Comparison of ENCODE assay signal across 9 cellular contexts in the genomic region with DNA sequence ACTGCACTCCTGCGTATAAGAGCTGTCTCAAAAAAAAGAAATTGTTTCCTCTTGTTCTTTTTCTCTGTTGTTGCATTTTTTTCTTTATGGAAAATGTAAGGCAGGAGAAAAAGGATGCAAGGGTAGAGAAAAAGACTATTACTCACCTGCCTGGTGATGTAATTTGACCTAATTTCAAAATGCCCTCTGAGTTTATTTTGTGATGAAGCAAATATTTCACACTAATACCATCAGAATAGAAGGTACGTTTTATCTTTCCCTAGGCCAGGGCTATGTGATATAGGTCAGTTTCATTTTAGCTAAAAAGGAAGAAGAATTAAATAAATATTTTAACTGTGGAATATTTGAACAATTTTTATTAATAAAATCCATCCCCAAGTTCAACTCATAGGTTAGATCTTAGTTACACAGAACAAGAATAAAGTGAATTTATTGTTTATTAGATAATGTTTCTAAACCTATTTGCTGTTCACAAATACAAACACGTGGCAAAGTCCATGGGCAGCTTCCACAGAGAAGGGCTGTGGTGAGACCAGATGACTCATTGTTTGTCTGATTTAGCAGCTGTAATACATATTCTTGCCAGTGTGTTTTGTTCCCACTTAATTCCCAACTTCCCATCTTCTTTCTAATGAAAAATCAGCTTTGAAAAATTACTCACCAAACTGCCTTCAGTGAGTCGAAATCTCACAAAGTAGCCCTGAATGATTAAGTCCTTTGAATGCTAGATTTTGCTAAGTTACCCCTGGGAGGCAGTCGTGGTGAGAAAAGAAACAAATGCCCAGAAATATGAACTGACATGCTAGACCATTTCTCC. TPM values are rescaled to one million over a fixed set of nuclear protein-coding genes. Genes with fewer than 3 reads are reported as not detected.
A peak's percentile ranks its signal among the peaks of the same experiment; 100 is the strongest.
DNase-seq lines count a peak whose midpoint lies in the region; ATAC-seq and TF ChIP-seq lines count a peak whose summit lies in the region.
"Had no signal": no experiment of that assay in that cellular context is flagged by ENCODE, and none has a peak within 500 bp of the region (broad histone marks: within the 10 kb centered on the region; RNA-seq: fewer than 3 reads in every experiment).

No MANE protein-coding gene starts in this region.

- peaks cover 17% of the 10 kb centered on the region for H3K27me3 Mint-ChIP-seq in activated naive CD8-positive, alpha-beta T cell treated with anti-CD3 and anti-CD28 coated beads, Interleukin-2, amount 50 U/mL, for 24 hours
- H3K27me3 Mint-ChIP-seq in activated T-helper 1 cell treated with anti-CD3 and anti-CD28 coated beads, Interleukin-12 subunit alpha, Interleukin-12 subunit beta, Interleukin-2, Interleukin-4 antibody, amounts not matched to agents 30 ng/mL and 10 ng/mL and 1 ng/mL, durations not matched to agents 14 hours and 24 hours and 36 hours (ENCODE audit: insufficient read depth), result peaks cover 13% of the 10 kb centered on the region

- DNase-seq in NCI-H2196 treated with DMSO at 0.1 percent for 48 hours (lab: John Stamatoyannopoulos, UW; ENCODE audit: unreplicated experiment) (peak; percentile 23), epidermal melanocyte (ENCODE audit: insufficient read length, low spot score) (peak; percentile 59), pulmonary artery endothelial cell (ENCODE audit: low read depth, low spot score) (peak; percentile 69), GM10248 (ENCODE audit: extremely low spot score) (no peak)
- no peak for DNase-seq in activated naive CD8-positive, alpha-beta T cell treated with anti-CD3 and anti-CD28 coated beads, Interleukin-2, amount 50 U/mL, for 24 hours
- no peak for DNase-seq in activated T-helper 1 cell treated with anti-CD3 and anti-CD28 coated beads, Interleukin-12 subunit alpha, Interleukin-12 subunit beta, Interleukin-2, Interleukin-4 antibody, amounts not matched to agents 30 ng/mL and 10 ng/mL and 1 ng/mL, durations not matched to agents 14 hours and 24 hours and 36 hours (ENCODE audit: low spot score)

- H3K9me3 Mint-ChIP-seq in activated naive CD8-positive, alpha-beta T cell treated with anti-CD3 and anti-CD28 coated beads, Interleukin-2, amount 50 U/mL, for 24 hours, result no peaks in the 10 kb centered on the region
- H3K9me3 Mint-ChIP-seq in activated T-helper 1 cell treated with anti-CD3 and anti-CD28 coated beads, Interleukin-12 subunit alpha, Interleukin-12 subunit beta, Interleukin-2, Interleukin-4 antibody, amounts not matched to agents 30 ng/mL and 10 ng/mL and 1 ng/mL, durations not matched to agents 14 hours and 24 hours and 36 hours, result no peaks in the 10 kb centered on the region
- H3K9me3 Mint-ChIP-seq: T-helper 1 cell treated with Interleukin-12 subunit alpha and Interleukin-12 subunit beta and Interleukin-4 antibody, amounts not matched to agents 30 μg/mL and 1 μg/mL, for 36 hours had no signal

- no peak overlapping the region for H3K4me3 Mint-ChIP-seq in activated naive CD8-positive, alpha-beta T cell treated with anti-CD3 and anti-CD28 coated beads, Interleukin-2, amount 50 U/mL, for 24 hours
- H3K4me3 Mint-ChIP-seq in activated T-helper 1 cell treated with anti-CD3 and anti-CD28 coated beads, Interleukin-12 subunit alpha, Interleukin-12 subunit beta, Interleukin-2, Interleukin-4 antibody, amounts not matched to agents 30 ng/mL and 10 ng/mL and 1 ng/mL, durations not matched to agents 14 hours and 24 hours and 36 hours, result no peak overlapping the region
- H3K4me3 Mint-ChIP-seq: T-helper 1 cell treated with Interleukin-12 subunit alpha and Interleukin-12 subunit beta and Interleukin-4 antibody, amounts not matched to agents 30 μg/mL and 1 μg/mL, for 36 hours had no signal

- TF ChIP-seq CTCF in GM10248 (IDR thresholded peaks at IDR 0.05; ENCODE audit: control extremely low read depth, extremely low read depth, low read depth, missing control alignments), result no peak

- POLR2A ChIA-PET in GM10248 (lab: Yijun Ruan, JAX), result no interaction called here

- intact Hi-C loops in activated T-helper 1 cell treated with anti-CD3 and anti-CD28 coated beads, Interleukin-12 subunit alpha, Interleukin-12 subunit beta, Interleukin-2, Interleukin-4 antibody, amounts not matched to agents 30 ng/mL and 10 ng/mL and 1 ng/mL, durations not matched to agents 14 hours and 24 hours and 36 hours (cut with micrococcal nuclease), result no loop called here

- ATAC-seq in GM18502 (IDR thresholded peaks at IDR 0.05; ENCODE audit: poor library complexity, unreplicated experiment) (peak; percentile 63), GM18498 (IDR thresholded peaks at IDR 0.05; ENCODE audit: unreplicated experiment) (no peak)
- ATAC-seq in activated naive CD8-positive, alpha-beta T cell treated with anti-CD3 and anti-CD28 coated beads, Interleukin-2, amount 50 U/mL, for 24 hours, result no peak

- H3K4me1 Mint-ChIP-seq in activated naive CD8-positive, alpha-beta T cell treated with anti-CD3 and anti-CD28 coated beads, Interleukin-2, amount 50 U/mL, for 24 hours, result no peaks in the 10 kb centered on the region
- no peaks in the 10 kb centered on the region for H3K4me1 Mint-ChIP-seq in activated T-helper 1 cell treated with anti-CD3 and anti-CD28 coated beads, Interleukin-12 subunit alpha, Interleukin-12 subunit beta, Interleukin-2, Interleukin-4 antibody, amounts not matched to agents 30 ng/mL and 10 ng/mL and 1 ng/mL, durations not matched to agents 14 hours and 24 hours and 36 hours (ENCODE audit: low read depth)

- peaks cover 2% of the 10 kb centered on the region for H3K36me3 Mint-ChIP-seq in activated naive CD8-positive, alpha-beta T cell treated with anti-CD3 and anti-CD28 coated beads, Interleukin-2, amount 50 U/mL, for 24 hours (ENCODE audit: low read depth)
- H3K36me3 Mint-ChIP-seq in activated T-helper 1 cell treated with anti-CD3 and anti-CD28 coated beads, Interleukin-12 subunit alpha, Interleukin-12 subunit beta, Interleukin-2, Interleukin-4 antibody, amounts not matched to agents 30 ng/mL and 10 ng/mL and 1 ng/mL, durations not matched to agents 14 hours and 24 hours and 36 hours (ENCODE audit: low read depth), result no peaks in the 10 kb centered on the region

- H3K27ac Mint-ChIP-seq in activated naive CD8-positive, alpha-beta T cell treated with anti-CD3 and anti-CD28 coated beads, Interleukin-2, amount 50 U/mL, for 24 hours, result no peak overlapping the region
- H3K27ac Mint-ChIP-seq in activated T-helper 1 cell treated with anti-CD3 and anti-CD28 coated beads, Interleukin-12 subunit alpha, Interleukin-12 subunit beta, Interleukin-2, Interleukin-4 antibody, amounts not matched to agents 30 ng/mL and 10 ng/mL and 1 ng/mL, durations not matched to agents 14 hours and 24 hours and 36 hours, result no peak overlapping the region
- H3K27ac Mint-ChIP-seq: T-helper 1 cell treated with Interleukin-12 subunit alpha and Interleukin-12 subunit beta and Interleukin-4 antibody, amounts not matched to agents 30 μg/mL and 1 μg/mL, for 36 hours had no signal

- CTCF ChIA-PET in GM10248 (lab: Yijun Ruan, JAX), result interaction anchor here (0.9 to 1.6 kb wide), 4 partner anchors 23 to 202 kb away, joined by 3 to 5 read pairs (median 3); no protein-coding TSS in a partner anchor

RNA-seq across cellular contexts. Expression of gene CCDC112, which starts 52.8 kb away (rescaled TPM):
- 6.4 and 6.6 TPM in 2 replicates for total RNA-seq in pulmonary artery endothelial cell
- total RNA-seq in activated T-helper 1 cell treated with anti-CD3 and anti-CD28 coated beads, Interleukin-12 subunit alpha, Interleukin-12 subunit beta, Interleukin-2, Interleukin-4 antibody, amounts not matched to agents 30 ng/mL and 10 ng/mL and 1 ng/mL, durations not matched to agents 14 hours and 24 hours and 36 hours, result 0.22 and 0.29 TPM in 2 replicates

Comparison
In these comparisons a context has a peak if more than half of its experiments do, and no peak if none do; other contexts are left out.
1. DNase-seq: peak in NCI-H2196 treated with DMSO at 0.1 percent for 48 hours (single experiment), epidermal melanocyte (single experiment) and pulmonary artery endothelial cell (single experiment); none in activated naive CD8-positive, alpha-beta T cell treated with anti-CD3 and anti-CD28 coated beads, Interleukin-2, amount 50 U/mL, for 24 hours (single experiment), GM10248 (single experiment) and activated T-helper 1 cell treated with anti-CD3 and anti-CD28 coated beads, Interleukin-12 subunit alpha, Interleukin-12 subunit beta, Interleukin-2, Interleukin-4 antibody, amounts not matched to agents 30 ng/mL and 10 ng/mL and 1 ng/mL, durations not matched to agents 14 hours and 24 hours and 36 hours (single experiment).